In genomic region chr12:117674763-117675162, GRCh38 we compare ENCODE assay signal across 25 cellular contexts.
"Had no signal": no experiment of that assay in that cellular context is flagged by ENCODE, and none has a peak within 500 bp of the region (broad histone marks: within the 10 kb centered on the region; RNA-seq: fewer than 3 reads in every experiment).

No MANE protein-coding gene starts in this region.

- FAIRE-seq: small intestine had no signal

- H3K9me3 ChIP-seq: ovary, psoas muscle, right lobe of liver, sigmoid colon, suprapubic skin, testis, transverse colon, upper lobe of right lung, uterus had no signal

- H3K79me2 ChIP-seq: parathyroid adenoma had no signal

- H3K27me3 ChIP-seq: neural progenitor cell, ovary, right lobe of liver, sigmoid colon, suprapubic skin, testis, tibial artery, transverse colon, upper lobe of right lung, uterus had no signal

- H3K4me2 ChIP-seq: neural progenitor cell had no signal

- H3K36me3 ChIP-seq: neural progenitor cell, ovary, right lobe of liver, sigmoid colon, suprapubic skin, tibial artery, transverse colon, upper lobe of right lung, uterus had no signal

- H3K27ac ChIP-seq: neural progenitor cell, ovary, parathyroid adenoma, psoas muscle, right lobe of liver, sigmoid colon, suprapubic skin, testis, tibial artery, transverse colon, upper lobe of right lung, uterus had no signal

- H3K4me1 ChIP-seq: parathyroid adenoma, psoas muscle, right lobe of liver, sigmoid colon, suprapubic skin, testis, tibial artery, transverse colon, upper lobe of right lung, uterus had no signal

- H2AFZ ChIP-seq: neural progenitor cell, parathyroid adenoma had no signal

- DNase-seq: natural killer cell; occipital lobe; ovary; posterior cingulate gyrus; psoas muscle; right cardiac atrium; right lobe of liver; sigmoid colon; small intestine; stimulated activated CD4-positive, alpha-beta T cell treated with anti-CD3 and anti-CD28 coated beads, Interleukin-15, amount 100 ng/mL, for 24 hours; stimulated activated CD4-positive, alpha-beta T cell treated with anti-CD3 and anti-CD28 coated beads, Interleukin-2, amount 100 ng/mL, for 24 hours; stimulated activated CD4-positive, alpha-beta T cell treated with anti-CD3 and anti-CD28 coated beads, Interleukin-2, amount 100 ng/mL, for 48 hours; stimulated activated CD4-positive, alpha-beta T cell treated with anti-CD3 and anti-CD28 coated beads, Interleukin-4, amount 100 ng/mL, for 24 hours; stimulated activated naive CD4-positive, alpha-beta T cell; stimulated activated naive CD8-positive, alpha-beta T cell treated with anti-CD3 and anti-CD28 coated beads, Interleukin-15, amount 100 ng/mL, for 72 hours; stimulated activated naive CD8-positive, alpha-beta T cell treated with anti-CD3 and anti-CD28 coated beads, Interleukin-15, Interleukin-2, amounts not matched to agents 100 U/mL and 50 U/mL, for 24 hours; testis; tibial artery; transverse colon; upper lobe of right lung; uterus had no signal

- H3K9ac ChIP-seq: neural progenitor cell, parathyroid adenoma had no signal

- H3K4me3 ChIP-seq: neural progenitor cell, ovary, psoas muscle, right lobe of liver, sigmoid colon, suprapubic skin, testis, tibial artery, transverse colon, upper lobe of right lung, uterus had no signal

- ATAC-seq: natural killer cell; psoas muscle; right cardiac atrium; right lobe of liver; stimulated activated memory B cell treated with anti-CD40 and anti-IgM and Interleukin-4, amounts not matched to agents 10 μg/mL and 1 μg/mL and 100 μg/mL, for 72 hours; stimulated activated naive CD8-positive, alpha-beta T cell treated with anti-CD3 and anti-CD28 coated beads, Interleukin-15, amount 100 ng/mL, for 72 hours; stimulated activated naive CD8-positive, alpha-beta T cell treated with anti-CD3 and anti-CD28 coated beads, Interleukin-15, Interleukin-2, amounts not matched to agents 100 U/mL and 50 U/mL, for 24 hours; upper lobe of right lung had no signal
